Comparison of ENCODE assay signal across 21 cellular contexts in the genomic region with DNA sequence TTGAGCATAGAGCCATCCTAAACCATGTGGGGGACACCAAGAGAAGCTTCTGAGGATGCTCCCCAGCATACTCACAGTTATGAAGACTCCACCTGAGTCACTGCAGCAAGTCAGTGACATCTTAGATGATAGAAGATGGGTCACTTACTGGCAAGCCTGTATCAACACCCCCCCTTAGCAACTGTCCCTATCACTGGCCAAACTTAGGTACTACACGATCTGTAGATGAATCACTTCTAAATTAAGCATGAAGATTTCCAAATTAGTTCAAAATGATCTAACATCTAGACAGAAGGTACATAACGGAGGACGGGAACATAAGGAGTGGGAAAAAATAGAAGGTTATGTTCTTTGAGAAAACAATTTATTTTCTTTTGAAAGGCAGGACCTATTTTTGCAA. TPM values are rescaled to one million over a fixed set of nuclear protein-coding genes. Genes with fewer than 3 reads are reported as not detected.
DNase-seq lines count a peak whose midpoint lies in the region; ATAC-seq and TF ChIP-seq lines count a peak whose summit lies in the region.
"Had no signal": no experiment of that assay in that cellular context is flagged by ENCODE, and none has a peak within 500 bp of the region (broad histone marks: within the 10 kb centered on the region; RNA-seq: fewer than 3 reads in every experiment).

No MANE protein-coding gene starts in this region.

- H3K4me2 ChIP-seq in smooth muscle cell = no peak overlapping the region

- peaks cover 0 to 2% (median 1%) of the 10 kb centered on the region in 3 donors for H3K4me1 Mint-ChIP-seq in T-cell
- H3K4me1 Mint-ChIP-seq in activated naive CD8-positive, alpha-beta T cell treated with anti-CD3 and anti-CD28 coated beads for 36 hours = no peaks in the 10 kb centered on the region
- H3K4me1 Mint-ChIP-seq: activated naive CD8-positive, alpha-beta T cell treated with anti-CD3 and anti-CD28 coated beads, Interleukin-2, amount 10 ng/mL, durations not matched to agents 7 days and 5 days had no signal

- H3K79me2 ChIP-seq in smooth muscle cell (ENCODE audit: low read depth) = no peaks in the 10 kb centered on the region

- POLR2A ChIA-PET in T-cell (lab: Charles Lee) = no interaction called here

- DNase-seq in AG20443 (ENCODE audit: low spot score) (peak; percentile 42), RPMI7951 (ENCODE audit: low read depth) (peak; percentile 49), hepatic stellate cell (ENCODE audit: low spot score) (peak; percentile 33), smooth muscle cell (lab: John Stamatoyannopoulos, UW; ENCODE audit: unreplicated experiment) (no peak), T-cell (no peak), cerebellum (ENCODE audit: low spot score) (no peak), GDM1 (lab: John Stamatoyannopoulos, UW) (no peak)
- no peak for DNase-seq in activated naive CD8-positive, alpha-beta T cell treated with anti-CD3 and anti-CD28 coated beads for 36 hours
- DNase-seq: activated CD4-positive, CD25-positive, alpha-beta regulatory T cell treated with anti-CD3 and anti-CD28 coated beads, Interleukin-2, amount 50 U/mL, for 72 hours; activated naive CD8-positive, alpha-beta T cell treated with anti-CD3 and anti-CD28 coated beads, Interleukin-2, amount 10 ng/mL, durations not matched to agents 7 days and 5 days; effector memory CD4-positive, alpha-beta T cell; hippocampal formation; kidney glomerular epithelial cell; NCI-H187 treated with DMSO at 0.1 percent for 48 hours; NCI-H510A; nephron progenitor cell; stimulated activated CD4-positive, alpha-beta T cell treated with anti-CD3 and anti-CD28 coated beads, Interleukin-12 subunit alpha, Interleukin-12 subunit beta, amount 100 ng/mL, for 4 hours; T1000; transverse colon had no signal

- H3K36me3 ChIP-seq in smooth muscle cell (ENCODE audit: low read depth) = no peaks in the 10 kb centered on the region
- H3K36me3 ChIP-seq: prostate gland, transverse colon had no signal

- peak; percentile 4 for TF ChIP-seq CTCF in smooth muscle cell (IDR thresholded peaks at IDR 0.05; ENCODE audit: borderline replicate concordance, insufficient read depth, poor library complexity, severe bottlenecking)

- peaks cover 0 to 18% of the 10 kb centered on the region in 2 donors for H3K27me3 Mint-ChIP-seq in T-cell
- H3K27me3 Mint-ChIP-seq in activated naive CD8-positive, alpha-beta T cell treated with anti-CD3 and anti-CD28 coated beads for 36 hours = peaks cover 12% of the 10 kb centered on the region

- CTCF ChIA-PET in T-cell (lab: Charles Lee) = no interaction called here

- H3K9me3 Mint-ChIP-seq in T-cell = no peaks in the 10 kb centered on the region
- H3K9me3 Mint-ChIP-seq in activated naive CD8-positive, alpha-beta T cell treated with anti-CD3 and anti-CD28 coated beads for 36 hours = no peaks in the 10 kb centered on the region
- H3K9me3 Mint-ChIP-seq: activated naive CD8-positive, alpha-beta T cell treated with anti-CD3 and anti-CD28 coated beads, Interleukin-2, amount 10 ng/mL, durations not matched to agents 7 days and 5 days; activated T-helper 1 cell treated with anti-CD3 and anti-CD28 coated beads, Interleukin-12 subunit alpha, Interleukin-12 subunit beta, Interleukin-2, Interleukin-4 antibody, amounts not matched to agents 30 ng/mL and 10 ng/mL and 1 ng/mL, durations not matched to agents 14 hours and 24 hours and 36 hours had no signal

- H3F3A ChIP-seq in smooth muscle cell (ENCODE audit: low read depth) = peaks cover 44% of the 10 kb centered on the region

- no peak overlapping the region for H3K9ac ChIP-seq in smooth muscle cell (ENCODE audit: low read depth)

- ATAC-seq in T-cell (replicated peaks in 1 of 4) = no peak

- peaks cover 20% of the 10 kb centered on the region for H3K4me1 ChIP-seq in smooth muscle cell (ENCODE audit: low read depth)
- H3K4me1 ChIP-seq: prostate gland had no signal

- H3K4me3 ChIP-seq in smooth muscle cell = no peak overlapping the region
- H3K4me3 ChIP-seq: prostate gland, transverse colon had no signal

- 85% methylated on average over 3 of the region's 3 CpGs for WGBS in smooth muscle cell (ENCODE audit: low lambda C conversion rate)

- H3K9me3 ChIP-seq in smooth muscle cell (replicated peaks; ENCODE audit: low read depth) = no peaks in the 10 kb centered on the region
- H3K9me3 ChIP-seq: prostate gland, transverse colon had no signal

- H4K20me1 ChIP-seq in smooth muscle cell (ENCODE audit: low read depth) = no peaks in the 10 kb centered on the region

- no peak overlapping the region for H3K27ac Mint-ChIP-seq in T-cell
- H3K27ac Mint-ChIP-seq in activated naive CD8-positive, alpha-beta T cell treated with anti-CD3 and anti-CD28 coated beads for 36 hours = no peak overlapping the region
- H3K27ac Mint-ChIP-seq: activated naive CD8-positive, alpha-beta T cell treated with anti-CD3 and anti-CD28 coated beads, Interleukin-2, amount 10 ng/mL, durations not matched to agents 7 days and 5 days; activated T-helper 1 cell treated with anti-CD3 and anti-CD28 coated beads, Interleukin-12 subunit alpha, Interleukin-12 subunit beta, Interleukin-2, Interleukin-4 antibody, amounts not matched to agents 30 ng/mL and 10 ng/mL and 1 ng/mL, durations not matched to agents 14 hours and 24 hours and 36 hours; nephron progenitor cell had no signal

- no peaks in the 10 kb centered on the region for H3K27me3 ChIP-seq in smooth muscle cell (ENCODE audit: low read depth)
- H3K27me3 ChIP-seq: transverse colon had no signal

- H3K36me3 Mint-ChIP-seq in T-cell = no peaks in the 10 kb centered on the region
- H3K36me3 Mint-ChIP-seq in activated naive CD8-positive, alpha-beta T cell treated with anti-CD3 and anti-CD28 coated beads for 36 hours = no peaks in the 10 kb centered on the region
- H3K36me3 Mint-ChIP-seq: activated naive CD8-positive, alpha-beta T cell treated with anti-CD3 and anti-CD28 coated beads, Interleukin-2, amount 10 ng/mL, durations not matched to agents 7 days and 5 days had no signal

- H3K4me3 Mint-ChIP-seq in T-cell = no peak overlapping the region
- no peak overlapping the region for H3K4me3 Mint-ChIP-seq in activated naive CD8-positive, alpha-beta T cell treated with anti-CD3 and anti-CD28 coated beads for 36 hours
- H3K4me3 Mint-ChIP-seq: activated naive CD8-positive, alpha-beta T cell treated with anti-CD3 and anti-CD28 coated beads, Interleukin-2, amount 10 ng/mL, durations not matched to agents 7 days and 5 days; activated T-helper 1 cell treated with anti-CD3 and anti-CD28 coated beads, Interleukin-12 subunit alpha, Interleukin-12 subunit beta, Interleukin-2, Interleukin-4 antibody, amounts not matched to agents 30 ng/mL and 10 ng/mL and 1 ng/mL, durations not matched to agents 14 hours and 24 hours and 36 hours; nephron progenitor cell had no signal

- no peak overlapping the region for H2AFZ ChIP-seq in smooth muscle cell (ENCODE audit: low read depth)

- H3K27ac ChIP-seq in smooth muscle cell (ENCODE audit: low read depth) = peak overlapping the region; percentile 93
- H3K27ac ChIP-seq: prostate gland had no signal

RNA-seq across cellular contexts. Expression of gene LMCD1, which starts 13.2 kb away (rescaled TPM):
- 31.8 and 40.6 TPM in 2 replicates for total RNA-seq in RPMI7951 (2014; rRNA removed; shearing (Covaris generic))
- 187 and 276 TPM in 2 replicates for total RNA-seq in smooth muscle cell
- 356 and 524 TPM in 2 replicates for polyA plus RNA-seq in smooth muscle cell
- 1 to 10 TPM in 1 of 5 donors, under 1 TPM in 4; 0.61 to 1.5 (median 0.63) TPM for total RNA-seq in T-cell
- total RNA-seq in activated naive CD8-positive, alpha-beta T cell treated with anti-CD3 and anti-CD28 coated beads for 36 hours = 1 to 10 TPM; 2.3 to 2.7 TPM
- 3.4 TPM for total RNA-seq in cerebellum

Comparison
In these comparisons a context has a peak if more than half of its experiments do, and no peak if none do; other contexts are left out.
1. DNase-seq: peak in AG20443 (single experiment), RPMI7951 (single experiment) and hepatic stellate cell (single experiment); none in smooth muscle cell (single experiment), T-cell (0 of 34), activated naive CD8-positive, alpha-beta T cell treated with anti-CD3 and anti-CD28 coated beads for 36 hours (single experiment), cerebellum (single experiment) and GDM1 (single experiment).